ENCODE assay signal across 8 cellular contexts in the genomic region with DNA sequence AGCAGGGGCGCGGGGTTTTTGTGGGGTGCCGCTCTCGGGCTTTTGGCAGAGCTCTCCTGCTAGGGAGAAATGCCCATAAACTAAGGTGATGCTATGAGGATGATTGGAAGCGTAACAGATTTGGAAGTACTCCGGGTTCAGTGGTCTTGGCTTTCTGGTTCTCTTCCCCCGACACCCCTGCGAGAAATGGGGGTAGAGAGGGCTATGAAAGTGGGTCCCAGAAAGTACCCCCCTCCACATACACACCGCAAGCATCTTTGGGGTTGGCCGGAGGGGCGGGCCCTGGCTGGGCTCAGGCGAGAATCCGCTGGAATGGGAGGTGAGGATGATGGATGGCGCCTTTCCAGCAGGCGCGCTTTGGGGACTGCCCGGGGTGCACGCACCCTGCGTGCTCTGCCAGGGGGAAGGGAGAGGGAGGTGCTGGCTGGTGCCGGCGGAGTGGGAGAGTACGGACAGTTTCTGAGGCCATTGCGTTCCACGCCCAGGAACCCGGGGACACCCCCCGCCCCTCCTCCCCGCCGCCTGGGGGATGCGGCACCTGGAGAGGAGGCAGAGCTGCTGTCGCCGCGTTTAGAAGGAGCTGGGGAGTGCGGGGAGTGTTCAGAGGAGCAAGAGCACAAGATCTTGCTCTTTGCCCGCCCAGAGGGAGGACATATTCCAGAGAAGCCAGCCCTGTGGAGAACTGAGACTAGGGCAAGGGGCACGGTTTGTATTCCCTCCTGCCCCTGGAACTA. TPM values are rescaled to one million over a fixed set of nuclear protein-coding genes. Genes with fewer than 3 reads are reported as not detected.
DNase-seq lines count a peak whose midpoint lies in the region; ATAC-seq and TF ChIP-seq lines count a peak whose summit lies in the region.

No MANE protein-coding gene starts in this region.

- H3K27ac ChIP-seq in hepatocyte (peak overlapping the region; percentile 91), prostate gland (peak overlapping the region in 1 of 2 donors; percentile 74)

- peak overlapping the region; percentile 57 for H2AFZ ChIP-seq in hepatocyte

- H3K9me3 ChIP-seq in hepatocyte (ENCODE audit: low read depth) (no peaks in the 10 kb centered on the region), prostate gland (no peaks in the 10 kb centered on the region)

- WGBS in hepatocyte (ENCODE audit: low lambda C conversion rate, missing lambda C conversion rate): 1% methylated on average over 31 of the region's 35 CpGs
- WGBS in prostate gland: under 1% methylated on average over 35 of the region's 35 CpGs

- H4K20me1 ChIP-seq in hepatocyte (ENCODE audit: insufficient read depth, poor library complexity, severe bottlenecking): peaks cover 17% of the 10 kb centered on the region

- intact Hi-C loops in prostate gland (cut with DNase I): loop anchor here (5.0 to 10.0 kb wide), 6 partner anchors 142 to 502 kb away; a partner anchor contains a TSS

- peaks cover 19% of the 10 kb centered on the region for H3K4me1 ChIP-seq in hepatocyte (ENCODE audit: insufficient read depth)
- no peaks in the 10 kb centered on the region for H3K4me1 ChIP-seq in prostate gland (replicated peaks)

- H3K4me3 Mint-ChIP-seq in activated naive CD4-positive, alpha-beta T cell treated with anti-CD3 and anti-CD28 coated beads, Interleukin-2, amount 50 U/mL, for 24 hours: peak overlapping the region; percentile 96

- H3K4me3 ChIP-seq in hepatocyte (peak overlapping the region; percentile 90), prostate gland (peak overlapping the region; percentile 66 to 68)

- no peaks in the 10 kb centered on the region for H3K36me3 Mint-ChIP-seq in activated naive CD4-positive, alpha-beta T cell treated with anti-CD3 and anti-CD28 coated beads, Interleukin-2, amount 50 U/mL, for 24 hours

- H3K36me3 ChIP-seq in hepatocyte (replicated peaks; ENCODE audit: insufficient read depth, low read depth) (no peaks in the 10 kb centered on the region), prostate gland (no peaks in the 10 kb centered on the region)

- TF ChIP-seq CTCF in hepatocyte (IDR thresholded peaks at IDR 0.05; ENCODE audit: poor library complexity) (no peak), prostate gland (IDR thresholded peaks at IDR 0.05) (no peak)

- ATAC-seq in GM21526 (IDR thresholded peaks at IDR 0.05; ENCODE audit: low FRiP score, unreplicated experiment): no peak
- no peak for ATAC-seq in HG03025 (IDR thresholded peaks at IDR 0.05; ENCODE audit: low FRiP score, unreplicated experiment)
- ATAC-seq in GM18858 (IDR thresholded peaks at IDR 0.05; ENCODE audit: unreplicated experiment): no peak

- peak; percentile 39 for DNase-seq in NCI-H2227 (lab: John Stamatoyannopoulos, UW; ENCODE audit: unreplicated experiment)
- DNase-seq in NCI-H2227 treated with DMSO at 0.1 percent for 48 hours (lab: John Stamatoyannopoulos, UW): no peak
- peak; percentile 76 for DNase-seq in hepatocyte (ENCODE audit: low spot score)
- DNase-seq in prostate gland (ENCODE audit: low spot score): peak; percentile 14

- peaks cover 70% of the 10 kb centered on the region for H3K79me2 ChIP-seq in hepatocyte

- H3K9me3 Mint-ChIP-seq in activated naive CD4-positive, alpha-beta T cell treated with anti-CD3 and anti-CD28 coated beads, Interleukin-2, amount 50 U/mL, for 24 hours: no peaks in the 10 kb centered on the region

- peak overlapping the region; percentile 81 for H3K4me2 ChIP-seq in hepatocyte

- no peak overlapping the region for H3K27ac Mint-ChIP-seq in activated naive CD4-positive, alpha-beta T cell treated with anti-CD3 and anti-CD28 coated beads, Interleukin-2, amount 50 U/mL, for 24 hours

- peaks cover 67% of the 10 kb centered on the region for H3K4me1 Mint-ChIP-seq in activated naive CD4-positive, alpha-beta T cell treated with anti-CD3 and anti-CD28 coated beads, Interleukin-2, amount 50 U/mL, for 24 hours

- no peaks in the 10 kb centered on the region for H3K27me3 Mint-ChIP-seq in activated naive CD4-positive, alpha-beta T cell treated with anti-CD3 and anti-CD28 coated beads, Interleukin-2, amount 50 U/mL, for 24 hours

- no peaks in the 10 kb centered on the region for H3K9me2 ChIP-seq in hepatocyte (replicated peaks; ENCODE audit: insufficient read depth)

- H3K27me3 ChIP-seq in hepatocyte (no peaks in the 10 kb centered on the region), prostate gland (replicated peaks; ENCODE audit: insufficient read depth) (no peaks in the 10 kb centered on the region)

- TF ChIP-seq POLR2A in prostate gland (IDR thresholded peaks at IDR 0.05): no peak

RNA-seq across cellular contexts. Expression of a gene that starts 1.9 kb away (rescaled TPM):
- 67.5 and 71.7 TPM in 2 replicates for total RNA-seq in hepatocyte
- polyA plus RNA-seq in hepatocyte: 59.1 and 61.0 TPM in 2 replicates
- total RNA-seq in prostate gland: 10 to 100 TPM in 1 of 2 donors, 1 to 10 TPM in 1; 2.4 to 32.2 TPM
